ENCODE assay signal across 8 cellular contexts in genomic region chr10:80472234-80473095, GRCh38. TPM values are rescaled to one million over a fixed set of nuclear protein-coding genes. Genes with fewer than 3 reads are reported as not detected.
A peak's percentile ranks its signal among the peaks of the same experiment; 100 is the strongest.
DNase-seq lines count a peak whose midpoint lies in the region; ATAC-seq and TF ChIP-seq lines count a peak whose summit lies in the region.

No MANE protein-coding gene starts in this region.

- intact Hi-C loops in sciatic nerve (cut with DNase I), result no loop called here

- no peaks in the 10 kb centered on the region for H4K20me1 ChIP-seq in Karpas-422 (ENCODE audit: insufficient read depth, low read depth, low read length)

- peaks cover 13% of the 10 kb centered on the region for H3K79me1 ChIP-seq in neuronal stem cell (ENCODE audit: low read depth, low read length)

- TF ChIP-seq CTCF in GM13977 (IDR thresholded peaks at IDR 0.05; ENCODE audit: extremely low read depth, insufficient read depth, missing control alignments) (no peak), chondrocyte (IDR thresholded peaks at IDR 0.05) (no peak)

- peak overlapping the region; percentile 34 for H3K4me2 ChIP-seq in Karpas-422 (ENCODE audit: low read depth, low read length, poor library complexity, severe bottlenecking)
- H3K4me2 ChIP-seq in neuronal stem cell (ENCODE audit: insufficient read depth, low read length, poor library complexity, severe bottlenecking), result no peak overlapping the region

- no peaks in the 10 kb centered on the region for H3K36me3 ChIP-seq in Karpas-422 (ENCODE audit: insufficient read depth, low read length)
- H3K36me3 ChIP-seq in neuronal stem cell (replicated peaks in 1 of 2; ENCODE audit: control insufficient read depth in 2 of 2, insufficient read depth in 2 of 2, low read length in 2 of 2), result peaks cover 3 to 87% of the 10 kb centered on the region in 2 donors

- H3K4ac ChIP-seq in neuronal stem cell (ENCODE audit: low read length), result no peak overlapping the region

- H3K27ac ChIP-seq in Karpas-422 (ENCODE audit: low read length), result no peak overlapping the region
- H3K27ac ChIP-seq in neuronal stem cell (replicated peaks; ENCODE audit: low read length), result no peak overlapping the region

- no peak overlapping the region for H3K4me3 Mint-ChIP-seq in chondrocyte (ENCODE audit: unreplicated experiment)

- H3K23ac ChIP-seq in neuronal stem cell (ENCODE audit: low read depth, low read length, poor library complexity), result no peak overlapping the region

- H3K4me3 ChIP-seq in Karpas-422 (ENCODE audit: low read length) (peak overlapping the region; percentile 17; the same call in 1 of the 2 replicates), neuronal stem cell (ENCODE audit: low read length in 2 of 2) (no peak overlapping the region)

- no peak overlapping the region for H3K14ac ChIP-seq in neuronal stem cell (ENCODE audit: low read length)

- H2AK5ac ChIP-seq in neuronal stem cell (ENCODE audit: low read depth, low read length), result no peak overlapping the region

- H3K27ac Mint-ChIP-seq in chondrocyte (ENCODE audit: unreplicated experiment), result peak overlapping the region; percentile 78

- no peak overlapping the region for H4K91ac ChIP-seq in neuronal stem cell (ENCODE audit: low read depth, low read length, poor library complexity)

- no peak overlapping the region for H4K8ac ChIP-seq in neuronal stem cell (ENCODE audit: low read depth, low read length)

- peaks cover 2% of the 10 kb centered on the region for H3K9me3 Mint-ChIP-seq in chondrocyte (ENCODE audit: low read depth)

- no peak overlapping the region for H2BK15ac ChIP-seq in neuronal stem cell (ENCODE audit: low read length)

- H3K4me1 ChIP-seq in Karpas-422 (ENCODE audit: low read length) (peaks cover 26% of the 10 kb centered on the region), neuronal stem cell (ENCODE audit: control insufficient read depth in 2 of 2, insufficient read depth in 1 of 2, low read depth in 1 of 2, low read length in 2 of 2) (peaks cover 22 to 25% of the 10 kb centered on the region in 2 donors)

- no CpG with 5 or more reads among the region's 9 CpGs for WGBS in neuronal stem cell (ENCODE audit: extremely low coverage in 2 of 2, insufficient read length in 2 of 2, insufficient replicate concordance in 1 of 2), 2 donors

- H3K27me3 ChIP-seq in Karpas-422 (ENCODE audit: low read length) (no peaks in the 10 kb centered on the region), neuronal stem cell (ENCODE audit: control insufficient read depth in 3 of 3, insufficient read depth in 3 of 3, low read depth in 1 of 3, low read length in 3 of 3) (no peaks in the 10 kb centered on the region)

- peaks cover 3% of the 10 kb centered on the region for H3K36me3 Mint-ChIP-seq in chondrocyte (ENCODE audit: low read depth)

- no peak overlapping the region for H2BK120ac ChIP-seq in neuronal stem cell (ENCODE audit: low read depth, low read length)

- DNase-seq in GM13977 (ENCODE audit: low spot score) (peak; percentile 77), Karpas-422 (peak; percentile 53), chondrocyte (ENCODE audit: low spot score) (no peak), sciatic nerve (ENCODE audit: low spot score) (peak; percentile 30), NCI-H128 (lab: John Stamatoyannopoulos, UW; ENCODE audit: unreplicated experiment) (no peak), neuronal stem cell (ENCODE audit: low spot score) (no peak), epidermal melanocyte (ENCODE audit: insufficient read length, low spot score) (no peak)

- H3K9ac ChIP-seq in Karpas-422 (ENCODE audit: low read length) (no peak overlapping the region), neuronal stem cell (ENCODE audit: low read depth, low read length, poor library complexity) (no peak overlapping the region)

- no peak overlapping the region for H2BK12ac ChIP-seq in neuronal stem cell (ENCODE audit: low read length)

- H3K79me2 ChIP-seq in Karpas-422 (ENCODE audit: low read length), result no peaks in the 10 kb centered on the region

- peaks cover 50% of the 10 kb centered on the region for H3K4me1 Mint-ChIP-seq in chondrocyte (ENCODE audit: low read depth)

- H3K27me3 Mint-ChIP-seq in chondrocyte (ENCODE audit: low read depth), result no peaks in the 10 kb centered on the region

- ATAC-seq in GM21576 (IDR thresholded peaks at IDR 0.05; ENCODE audit: unreplicated experiment), result peak; percentile 89
- ATAC-seq in sciatic nerve, result no peak

- H3K9me3 ChIP-seq in Karpas-422 (ENCODE audit: low read length) (no peaks in the 10 kb centered on the region), neuronal stem cell (replicated peaks in 1 of 2; ENCODE audit: control insufficient read depth in 2 of 2, insufficient read depth in 1 of 2, low read depth in 1 of 2, low read length in 2 of 2) (peaks cover under 1 to 12% of the 10 kb centered on the region in 2 donors)

- no peak overlapping the region for H3K18ac ChIP-seq in neuronal stem cell (ENCODE audit: low read length)

- no peak overlapping the region for H2AFZ ChIP-seq in Karpas-422 (ENCODE audit: low read length)
- no peak overlapping the region for H2AFZ ChIP-seq in neuronal stem cell (ENCODE audit: low read length)

- in situ Hi-C loops in GM13977 (cut with MboI; ENCODE audit: low pct_unique_long_range_greater_than_20kb, low sequenced_read_pairs, unreplicated experiment), result no loop called here

- no peaks in the 10 kb centered on the region for H3K9me2 ChIP-seq in Karpas-422 (replicated peaks; ENCODE audit: insufficient read depth, low read length)

- H2BK5ac ChIP-seq in neuronal stem cell (ENCODE audit: low read length), result no peak overlapping the region

RNA-seq across cellular contexts. Expression of gene TSPAN14, which starts 18.4 kb away (rescaled TPM):
- 3.4 TPM in 2 replicates for total RNA-seq in Karpas-422 (2014; rRNA removed; shearing (Covaris generic); ENCODE audit: low replicate concordance)
- total RNA-seq in chondrocyte (23.0 to 57.4 TPM (median 53.8 TPM) in 3 replicates), sciatic nerve (103 TPM)
- 80.2 TPM for polyA plus RNA-seq in neuronal stem cell (2013, experiment 1 of 2)
- polyA plus RNA-seq in neuronal stem cell (2013, experiment 2 of 2), result 80.5 TPM

Comparison
In these comparisons a context has a peak if more than half of its experiments do, and no peak if none do; other contexts are left out.
1. DNase-seq: peak in GM13977 (single experiment), Karpas-422 (single experiment) and sciatic nerve (single experiment); none in chondrocyte (single experiment), NCI-H128 (single experiment), neuronal stem cell (single experiment) and epidermal melanocyte (single experiment).